ENCODE assay signal across 13 cellular contexts in the genomic region with DNA sequence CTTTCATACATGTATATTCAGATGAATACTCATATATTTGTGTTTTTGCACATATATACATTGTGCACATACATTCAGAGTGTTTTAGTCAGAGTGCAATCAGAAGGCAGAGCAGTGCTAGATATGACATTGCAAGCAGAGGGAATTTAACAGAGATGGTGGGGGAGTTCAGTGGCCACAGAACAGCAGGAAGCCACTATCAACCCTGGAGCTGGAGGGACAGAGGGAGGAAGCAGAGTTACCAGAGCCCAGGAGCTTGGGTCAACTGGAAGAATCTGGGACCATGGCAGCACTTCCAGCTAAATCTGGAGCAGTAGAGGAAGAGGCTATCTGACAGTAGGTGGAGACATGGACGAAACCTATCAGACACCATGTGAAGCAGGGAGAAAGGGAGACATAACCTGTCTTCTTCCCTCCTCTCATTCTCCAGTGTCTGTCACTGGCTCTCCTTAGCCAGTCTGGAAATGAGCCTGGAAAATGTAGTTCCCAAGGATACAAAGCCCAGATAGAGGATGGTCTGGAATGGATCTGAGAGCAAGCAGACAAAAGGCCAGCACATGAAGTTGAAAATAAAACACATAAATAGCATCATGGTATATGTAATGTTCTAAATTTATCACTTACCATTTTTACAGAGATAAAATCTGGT. TPM values are rescaled to one million over a fixed set of nuclear protein-coding genes. Genes with fewer than 3 reads are reported as not detected.
DNase-seq lines count a peak whose midpoint lies in the region; ATAC-seq and TF ChIP-seq lines count a peak whose summit lies in the region.
"Had no signal": no experiment of that assay in that cellular context is flagged by ENCODE, and none has a peak within 500 bp of the region (broad histone marks: within the 10 kb centered on the region; RNA-seq: fewer than 3 reads in every experiment).

No MANE protein-coding gene starts in this region.

- H3K9me3 Mint-ChIP-seq in activated CD4-positive, alpha-beta T cell treated with anti-CD3 and anti-CD28 coated beads, Interleukin-2, amount 10 ng/mL, durations not matched to agents 7 days and 5 days = peaks cover 4% of the 10 kb centered on the region
- H3K9me3 Mint-ChIP-seq in activated CD4-positive, alpha-beta memory T cell treated with anti-CD3 and anti-CD28 coated beads for 36 hours = no peaks in the 10 kb centered on the region

- peak overlapping the region; percentile 17 for H3K27ac Mint-ChIP-seq in activated CD4-positive, alpha-beta T cell treated with anti-CD3 and anti-CD28 coated beads, Interleukin-2, amount 10 ng/mL, durations not matched to agents 7 days and 5 days
- peak overlapping the region; percentile 20 for H3K27ac Mint-ChIP-seq in activated CD4-positive, alpha-beta memory T cell treated with anti-CD3 and anti-CD28 coated beads for 36 hours
- H3K27ac Mint-ChIP-seq: activated CD4-positive, alpha-beta T cell treated with anti-CD3 and anti-CD28 coated beads for 36 hours had no signal

- H3K36me3 Mint-ChIP-seq in activated CD4-positive, alpha-beta T cell treated with anti-CD3 and anti-CD28 coated beads, Interleukin-2, amount 10 ng/mL, durations not matched to agents 7 days and 5 days (ENCODE audit: low read depth) = peaks cover 1% of the 10 kb centered on the region
- no peaks in the 10 kb centered on the region for H3K36me3 Mint-ChIP-seq in activated CD4-positive, alpha-beta memory T cell treated with anti-CD3 and anti-CD28 coated beads for 36 hours

- no peaks in the 10 kb centered on the region for H3K27me3 ChIP-seq in right atrium auricular region
- no peaks in the 10 kb centered on the region for H3K27me3 ChIP-seq in stomach smooth muscle (ENCODE audit: control insufficient read depth in 1 of 2, insufficient read depth in 2 of 2, low read length in 2 of 2)

- no peaks in the 10 kb centered on the region for H3K36me3 ChIP-seq in right atrium auricular region
- H3K36me3 ChIP-seq in stomach smooth muscle (ENCODE audit: control insufficient read depth in 2 of 2, insufficient read depth in 2 of 2, low read length in 2 of 2) = no peaks in the 10 kb centered on the region

- intact Hi-C loops in activated CD4-positive, alpha-beta memory T cell treated with anti-CD3 and anti-CD28 coated beads for 36 hours (cut with micrococcal nuclease) = loop anchor here (1.0 to 10.0 kb wide), 3 partner anchors 73 to 694 kb away; partner anchors contain the start of genes DPY19L1 and SEPTIN7

- H3K4me3 ChIP-seq in right atrium auricular region (no peak overlapping the region), stomach smooth muscle (ENCODE audit: low read length in 2 of 2) (peak overlapping the region in 1 of 2 donors; percentile 47)
- H3K4me3 ChIP-seq: A549 had no signal

- H3K9ac ChIP-seq in stomach smooth muscle (ENCODE audit: low read length in 2 of 2) = peak overlapping the region in 1 of 2 donors; percentile 26
- H3K9ac ChIP-seq: parathyroid adenoma had no signal

- no peak for TF ChIP-seq CTCF in right atrium auricular region (IDR thresholded peaks at IDR 0.05)

- ATAC-seq in GM18517 (IDR thresholded peaks at IDR 0.05; ENCODE audit: unreplicated experiment) (no peak), GM18511 (IDR thresholded peaks at IDR 0.05; ENCODE audit: unreplicated experiment) (no peak)
- ATAC-seq: A549 had no signal

- H3K27ac ChIP-seq in right atrium auricular region (peak overlapping the region; percentile 43 to 79), stomach smooth muscle (ENCODE audit: low read length) (peak overlapping the region; percentile 78)
- H3K27ac ChIP-seq: A549, parathyroid adenoma, RWPE1 had no signal

- CTCF ChIA-PET in activated CD4-positive, alpha-beta T cell treated with anti-CD3 and anti-CD28 coated beads, Interleukin-2, amount 10 ng/mL, durations not matched to agents 7 days and 5 days (lab: Charles Lee) = interaction anchor here (0.6 to 4.7 kb wide), 6 partner anchors 19 to 141 kb away, joined by 3 to 15 read pairs (median 4); no protein-coding TSS in a partner anchor
- CTCF ChIA-PET in activated CD4-positive, alpha-beta memory T cell treated with anti-CD3 and anti-CD28 coated beads for 36 hours (lab: Charles Lee) = interaction anchor here (1.0 to 6.7 kb wide), 3 partner anchors 19 to 73 kb away, joined by 6 to 46 read pairs (median 10); partner anchors contain the start of gene SEPTIN7

- H3K27me3 Mint-ChIP-seq in activated CD4-positive, alpha-beta T cell treated with anti-CD3 and anti-CD28 coated beads, Interleukin-2, amount 10 ng/mL, durations not matched to agents 7 days and 5 days = no peaks in the 10 kb centered on the region
- H3K27me3 Mint-ChIP-seq in activated CD4-positive, alpha-beta memory T cell treated with anti-CD3 and anti-CD28 coated beads for 36 hours = peaks cover 3% of the 10 kb centered on the region
- H3K27me3 Mint-ChIP-seq: activated CD4-positive, alpha-beta T cell treated with anti-CD3 and anti-CD28 coated beads for 36 hours had no signal

- H3K4me1 Mint-ChIP-seq in activated CD4-positive, alpha-beta T cell treated with anti-CD3 and anti-CD28 coated beads, Interleukin-2, amount 10 ng/mL, durations not matched to agents 7 days and 5 days = peaks cover 64% of the 10 kb centered on the region
- peaks cover 68% of the 10 kb centered on the region for H3K4me1 Mint-ChIP-seq in activated CD4-positive, alpha-beta memory T cell treated with anti-CD3 and anti-CD28 coated beads for 36 hours (ENCODE audit: low read depth)

- H3K9me3 ChIP-seq in right atrium auricular region (no peaks in the 10 kb centered on the region), stomach smooth muscle (ENCODE audit: control insufficient read depth in 2 of 2, low read length in 2 of 2) (no peaks in the 10 kb centered on the region)
- H3K9me3 ChIP-seq: A549 had no signal

- peaks cover 0 to 27% of the 10 kb centered on the region in 2 donors for H3K4me1 ChIP-seq in right atrium auricular region
- H3K4me1 ChIP-seq in stomach smooth muscle (ENCODE audit: control insufficient read depth, insufficient read depth, low read length) = peaks cover 32% of the 10 kb centered on the region
- H3K4me1 ChIP-seq: A549, parathyroid adenoma had no signal

- no peak for DNase-seq in activated CD4-positive, alpha-beta T cell treated with anti-CD3 and anti-CD28 coated beads, Interleukin-2, amount 10 ng/mL, durations not matched to agents 7 days and 5 days
- DNase-seq in activated CD4-positive, alpha-beta T cell treated with anti-CD3 and anti-CD28 coated beads, Interleukin-2, amount 50 U/mL, for 1 hour = no peak
- DNase-seq in activated CD4-positive, alpha-beta memory T cell treated with anti-CD3 and anti-CD28 coated beads for 36 hours = no peak
- DNase-seq in right atrium auricular region (ENCODE audit: low spot score) (no peak), NCI-H82 (lab: John Stamatoyannopoulos, UW) (no peak)
- DNase-seq: islet precursor cell had no signal

- no peak overlapping the region for H3K4me3 Mint-ChIP-seq in activated CD4-positive, alpha-beta T cell treated with anti-CD3 and anti-CD28 coated beads, Interleukin-2, amount 10 ng/mL, durations not matched to agents 7 days and 5 days
- H3K4me3 Mint-ChIP-seq in activated CD4-positive, alpha-beta memory T cell treated with anti-CD3 and anti-CD28 coated beads for 36 hours = no peak overlapping the region
- H3K4me3 Mint-ChIP-seq: activated CD4-positive, alpha-beta T cell treated with anti-CD3 and anti-CD28 coated beads for 36 hours had no signal

- POLR2A ChIA-PET in activated CD4-positive, alpha-beta T cell treated with anti-CD3 and anti-CD28 coated beads, Interleukin-2, amount 10 ng/mL, durations not matched to agents 7 days and 5 days (lab: Charles Lee) = no interaction called here
- POLR2A ChIA-PET in activated CD4-positive, alpha-beta memory T cell treated with anti-CD3 and anti-CD28 coated beads for 36 hours (lab: Charles Lee) = interaction anchor here (0.6 to 6.3 kb wide), 4 partner anchors 24 to 72 kb away, joined by 3 to 35 read pairs (median 8); partner anchors contain the start of genes HERPUD2 and SEPTIN7

RNA-seq across cellular contexts. Expression of gene HERPUD2, which starts 33.6 kb away (rescaled TPM):
- total RNA-seq in activated CD4-positive, alpha-beta T cell treated with anti-CD3 and anti-CD28 coated beads, Interleukin-2, amount 10 ng/mL, durations not matched to agents 7 days and 5 days = 10 to 100 TPM; 40.6 to 45.9 TPM
- 10 to 100 TPM; 26.2 to 29.6 TPM for total RNA-seq in activated CD4-positive, alpha-beta memory T cell treated with anti-CD3 and anti-CD28 coated beads for 36 hours
- total RNA-seq in right atrium auricular region = 10 to 100 TPM; 14.0 to 23.9 TPM
